ENCODE assay signal across 40 cellular contexts in genomic region chr10:96261132-96261531, GRCh38. TPM values are rescaled to one million over a fixed set of nuclear protein-coding genes. Genes with fewer than 3 reads are reported as not detected.
"Had no signal": no experiment of that assay in that cellular context is flagged by ENCODE, and none has a peak within 500 bp of the region (broad histone marks: within the 10 kb centered on the region; RNA-seq: fewer than 3 reads in every experiment).

No MANE protein-coding gene starts in this region.

- ATAC-seq: activated CD4-positive, CD25-positive, alpha-beta regulatory T cell treated with anti-CD3 and anti-CD28 coated beads, Interleukin-2, amount 50 U/mL, for 24 hours; gastrocnemius medialis; naive thymus-derived CD4-positive, alpha-beta T cell; sciatic nerve; stimulated activated naive CD8-positive, alpha-beta T cell treated with anti-CD3 and anti-CD28 coated beads, Interleukin-15, Interleukin-2, amounts not matched to agents 100 U/mL and 50 U/mL, for 24 hours had no signal

- H3K9me3 ChIP-seq: adrenal gland, ascending aorta, gastrocnemius medialis, left ventricle myocardium inferior, ovary, thoracic aorta, upper lobe of left lung had no signal

- FAIRE-seq: TTC549 had no signal

- H3K4me1 ChIP-seq: gastrocnemius medialis had no signal

- H3K4me3 Mint-ChIP-seq: activated CD4-positive, alpha-beta memory T cell treated with anti-CD3 and anti-CD28 coated beads for 36 hours; activated naive CD4-positive, alpha-beta T cell treated with anti-CD3 and anti-CD28 coated beads for 36 hours; activated naive CD8-positive, alpha-beta T cell treated with anti-CD3 and anti-CD28 coated beads for 36 hours; activated T-helper 1 cell treated with anti-CD3 and anti-CD28 coated beads, Interleukin-12 subunit alpha, Interleukin-12 subunit beta, Interleukin-2, Interleukin-4 antibody, amounts not matched to agents 30 ng/mL and 10 ng/mL and 1 ng/mL, durations not matched to agents 14 hours and 24 hours and 36 hours; brain; naive thymus-derived CD4-positive, alpha-beta T cell had no signal

- DNase-seq: activated CD4-positive, alpha-beta memory T cell treated with anti-CD3 and anti-CD28 coated beads for 36 hours; activated CD4-positive, alpha-beta T cell treated with anti-CD3 and anti-CD28 coated beads for 48 hours; activated CD8-positive, alpha-beta memory T cell treated with anti-CD3 and anti-CD28 coated beads, Interleukin-2, amount 50 U/mL, for 4 hours; activated effector memory CD4-positive, alpha-beta T cell treated with anti-CD3 and anti-CD28 coated beads, Interleukin-2, amount 50 U/mL, for 16 hours; activated naive CD4-positive, alpha-beta T cell treated with anti-CD3 and anti-CD28 coated beads for 36 hours; activated naive CD8-positive, alpha-beta T cell treated with anti-CD3 and anti-CD28 coated beads for 36 hours; activated T-cell treated with anti-CD3 and anti-CD28 coated beads, Interleukin-2, amount 50 U/mL, for 1 hour; adrenal gland; cerebellar nuclear complex; dorsolateral prefrontal cortex; effector memory CD4-positive, alpha-beta T cell; erythroblast; gastrocnemius medialis; glutamatergic neuron; islet precursor cell; left ventricle myocardium inferior; naive thymus-derived CD4-positive, alpha-beta T cell; ovary; stimulated activated CD4-positive, alpha-beta T cell treated with anti-CD3 and anti-CD28 coated beads, Interleukin-12 subunit alpha, Interleukin-12 subunit beta, amount 100 ng/mL, for 4 hours; stimulated activated CD4-positive, alpha-beta T cell treated with anti-CD3 and anti-CD28 coated beads, Interleukin-4, amount 100 ng/mL, for 1 hour; stimulated activated naive CD8-positive, alpha-beta T cell treated with anti-CD3 and anti-CD28 coated beads, Interleukin-15, Interleukin-2, amounts not matched to agents 100 U/mL and 50 U/mL, for 24 hours; T-helper 9 cell; upper lobe of left lung had no signal

- H3K27ac ChIP-seq: adrenal gland, ascending aorta, cardiac muscle cell, coronary artery, gastrocnemius medialis, left ventricle myocardium inferior, ovary, skin epidermis, thoracic aorta, upper lobe of left lung, VCaP had no signal

- H3K27me3 Mint-ChIP-seq: activated naive CD8-positive, alpha-beta T cell treated with anti-CD3 and anti-CD28 coated beads for 36 hours; brain; progenitor cell of endocrine pancreas had no signal

- H3K4me1 Mint-ChIP-seq: activated naive CD8-positive, alpha-beta T cell treated with anti-CD3 and anti-CD28 coated beads for 36 hours had no signal

- H3K4me3 ChIP-seq: adrenal gland, ascending aorta, cardiac muscle cell, coronary artery, dorsolateral prefrontal cortex, gastrocnemius medialis, left ventricle myocardium inferior, ovary, skin epidermis, thoracic aorta, upper lobe of left lung had no signal

- H3K27ac Mint-ChIP-seq: activated CD4-positive, alpha-beta memory T cell treated with anti-CD3 and anti-CD28 coated beads for 36 hours; activated naive CD4-positive, alpha-beta T cell treated with anti-CD3 and anti-CD28 coated beads for 36 hours; activated naive CD8-positive, alpha-beta T cell treated with anti-CD3 and anti-CD28 coated beads for 36 hours; activated T-helper 1 cell treated with anti-CD3 and anti-CD28 coated beads, Interleukin-12 subunit alpha, Interleukin-12 subunit beta, Interleukin-2, Interleukin-4 antibody, amounts not matched to agents 30 ng/mL and 10 ng/mL and 1 ng/mL, durations not matched to agents 14 hours and 24 hours and 36 hours; brain; naive thymus-derived CD4-positive, alpha-beta T cell; progenitor cell of endocrine pancreas had no signal

- H3K27me3 ChIP-seq: adrenal gland, ascending aorta, cardiac muscle cell, gastrocnemius medialis, ovary, upper lobe of left lung had no signal

- H3K36me3 Mint-ChIP-seq: activated CD4-positive, alpha-beta memory T cell treated with anti-CD3 and anti-CD28 coated beads for 36 hours; activated naive CD8-positive, alpha-beta T cell treated with anti-CD3 and anti-CD28 coated beads for 36 hours; brain; naive thymus-derived CD4-positive, alpha-beta T cell had no signal

- H3K36me3 ChIP-seq: adrenal gland, ascending aorta, cardiac muscle cell, gastrocnemius medialis, left ventricle myocardium inferior, ovary, thoracic aorta, upper lobe of left lung had no signal

- H3K9me3 Mint-ChIP-seq: activated CD4-positive, alpha-beta memory T cell treated with anti-CD3 and anti-CD28 coated beads for 36 hours; activated naive CD4-positive, alpha-beta T cell treated with anti-CD3 and anti-CD28 coated beads for 36 hours; activated naive CD8-positive, alpha-beta T cell treated with anti-CD3 and anti-CD28 coated beads for 36 hours; activated T-helper 1 cell treated with anti-CD3 and anti-CD28 coated beads, Interleukin-12 subunit alpha, Interleukin-12 subunit beta, Interleukin-2, Interleukin-4 antibody, amounts not matched to agents 30 ng/mL and 10 ng/mL and 1 ng/mL, durations not matched to agents 14 hours and 24 hours and 36 hours; brain; naive thymus-derived CD4-positive, alpha-beta T cell had no signal

RNA-seq across cellular contexts. Expression of gene BLNK, which starts 10.2 kb away (rescaled TPM):
- total RNA-seq: activated CD4-positive, alpha-beta memory T cell treated with anti-CD3 and anti-CD28 coated beads for 36 hours; activated CD8-positive, alpha-beta memory T cell treated with anti-CD3 and anti-CD28 coated beads for 36 hours; activated naive CD4-positive, alpha-beta T cell treated with anti-CD3 and anti-CD28 coated beads for 36 hours; activated T-helper 1 cell treated with anti-CD3 and anti-CD28 coated beads, Interleukin-12 subunit alpha, Interleukin-12 subunit beta, Interleukin-2, Interleukin-4 antibody, amounts not matched to agents 30 ng/mL and 10 ng/mL and 1 ng/mL, durations not matched to agents 14 hours and 24 hours and 36 hours; ascending aorta; cardiac muscle cell; lung microvascular endothelial cell had no signal
- polyA plus RNA-seq: neural cell had no signal

RNA-seq across cellular contexts. Expression of gene DNTT, which starts 43.1 kb away (rescaled TPM):
- total RNA-seq: activated CD4-positive, alpha-beta memory T cell treated with anti-CD3 and anti-CD28 coated beads for 36 hours; activated CD8-positive, alpha-beta memory T cell treated with anti-CD3 and anti-CD28 coated beads for 36 hours; activated naive CD8-positive, alpha-beta T cell treated with anti-CD3 and anti-CD28 coated beads for 36 hours; activated T-helper 1 cell treated with anti-CD3 and anti-CD28 coated beads, Interleukin-12 subunit alpha, Interleukin-12 subunit beta, Interleukin-2, Interleukin-4 antibody, amounts not matched to agents 30 ng/mL and 10 ng/mL and 1 ng/mL, durations not matched to agents 14 hours and 24 hours and 36 hours; adrenal gland; ascending aorta; cardiac muscle cell; gastrocnemius medialis; left ventricle myocardium inferior; lung microvascular endothelial cell; mucosa of gallbladder; ovary; progenitor cell of endocrine pancreas; renal cortical epithelial cell; sciatic nerve; thoracic aorta; upper lobe of left lung had no signal
- polyA plus RNA-seq: adrenal gland, cardiac muscle cell, neural cell, ovary had no signal
